Comparison of ENCODE assay signal across 8 cellular contexts in genomic region chr1:153956997-153957715, GRCh38. TPM values are rescaled to one million over a fixed set of nuclear protein-coding genes. Genes with fewer than 3 reads are reported as not detected.
DNase-seq lines count a peak whose midpoint lies in the region; ATAC-seq, FAIRE-seq and TF ChIP-seq lines count a peak whose summit lies in the region.

No MANE protein-coding gene starts in this region.

- intact Hi-C loops in activated CD4-positive, alpha-beta T cell treated with anti-CD3 and anti-CD28 coated beads, Interleukin-2, amount 10 ng/mL, durations not matched to agents 24 days and 14 days (cut with micrococcal nuclease), result no loop called here
- intact Hi-C loops in right lobe of liver (cut with DNase I) (no loop called here), thyroid gland (cut with DNase I) (no loop called here)

- TF ChIP-seq POLR2A in right lobe of liver (IDR thresholded peaks at IDR 0.05) (no peak), thyroid gland (IDR thresholded peaks at IDR 0.05) (no peak)

- H3K27ac ChIP-seq in astrocyte (ENCODE audit: low read depth, low read length), result peak overlapping the region; percentile 10
- peak overlapping the region; percentile 75 to 92 (median 89) for H3K27ac ChIP-seq in right lobe of liver
- peak overlapping the region; percentile 78 to 88 (median 84) for H3K27ac ChIP-seq in thyroid gland

- H3K4me3 ChIP-seq in astrocyte (ENCODE audit: insufficient read depth, low read depth, low read length), result peak overlapping the region; percentile 81
- H3K4me3 ChIP-seq in right lobe of liver, result peak overlapping the region; percentile 77 to 99 (median 92)
- H3K4me3 ChIP-seq in thyroid gland (replicated peaks in 1 of 3), result peak overlapping the region in 2 of 3 donors; percentile 65 to 83

- H3K9me3 ChIP-seq in astrocyte (ENCODE audit: insufficient read depth, low read depth, low read length) (no peaks in the 10 kb centered on the region), right lobe of liver (no peaks in the 10 kb centered on the region), thyroid gland (no peaks in the 10 kb centered on the region)

- peaks cover 21% of the 10 kb centered on the region for H3K4me1 ChIP-seq in astrocyte (ENCODE audit: insufficient read depth, low read length)
- peaks cover 0 to 52% (median 20%) of the 10 kb centered on the region in 4 donors for H3K4me1 ChIP-seq in right lobe of liver
- peaks cover 26 to 35% of the 10 kb centered on the region in 2 donors for H3K4me1 ChIP-seq in thyroid gland

- TF ChIP-seq CTCF in astrocyte (IDR thresholded peaks at IDR 0.05; ENCODE audit: insufficient read depth, low read depth, low read length) (no peak), right lobe of liver (IDR thresholded peaks at IDR 0.05) (no peak), thyroid gland (IDR thresholded peaks at IDR 0.05) (no peak)

- H3K36me3 Mint-ChIP-seq in activated CD4-positive, alpha-beta T cell treated with anti-CD3 and anti-CD28 coated beads, Interleukin-2, amount 10 ng/mL, durations not matched to agents 24 days and 14 days (ENCODE audit: low read depth), result peaks cover 36% of the 10 kb centered on the region
- peaks cover 12% of the 10 kb centered on the region for H3K36me3 Mint-ChIP-seq in astrocyte (ENCODE audit: low read depth, unreplicated experiment)

- peaks cover 5% of the 10 kb centered on the region for H3K36me3 ChIP-seq in astrocyte (ENCODE audit: insufficient read depth, low read length)
- peaks cover 0 to 19% (median 6%) of the 10 kb centered on the region in 4 donors for H3K36me3 ChIP-seq in right lobe of liver
- peaks cover 11 to 15% of the 10 kb centered on the region in 2 donors for H3K36me3 ChIP-seq in thyroid gland

- 26% methylated on average over 6 of the region's 6 CpGs for WGBS in right lobe of liver (ENCODE audit: insufficient coverage, low coverage, low lambda C conversion rate, missing lambda C conversion rate)
- 33 to 38% methylated on average over 6 of the region's 6 CpGs for WGBS in thyroid gland, 2 donors

- peak overlapping the region; percentile 94 for H3K27ac Mint-ChIP-seq in activated CD4-positive, alpha-beta T cell treated with anti-CD3 and anti-CD28 coated beads, Interleukin-2, amount 10 ng/mL, durations not matched to agents 24 days and 14 days
- peak overlapping the region; percentile 94 for H3K27ac Mint-ChIP-seq in astrocyte (ENCODE audit: unreplicated experiment)

- no peaks in the 10 kb centered on the region for H3K27me3 Mint-ChIP-seq in activated CD4-positive, alpha-beta T cell treated with anti-CD3 and anti-CD28 coated beads, Interleukin-2, amount 10 ng/mL, durations not matched to agents 24 days and 14 days
- H3K27me3 Mint-ChIP-seq in astrocyte (ENCODE audit: low read depth, unreplicated experiment), result no peaks in the 10 kb centered on the region

- peak overlapping the region; percentile 91 for H3K9ac ChIP-seq in astrocyte (ENCODE audit: low read length)

- peak overlapping the region; percentile 76 for H2AFZ ChIP-seq in astrocyte (ENCODE audit: low read depth, low read length)

- peak overlapping the region; percentile 88 for H3K4me3 Mint-ChIP-seq in activated CD4-positive, alpha-beta T cell treated with anti-CD3 and anti-CD28 coated beads, Interleukin-2, amount 10 ng/mL, durations not matched to agents 24 days and 14 days
- peak overlapping the region; percentile 99 for H3K4me3 Mint-ChIP-seq in astrocyte (ENCODE audit: unreplicated experiment)

- no peak for FAIRE-seq in astrocyte (lab: Jason Lieb, UNC)

- peak overlapping the region; percentile 97 for H3K4me2 ChIP-seq in astrocyte (ENCODE audit: low read length)

- H4K20me1 ChIP-seq in astrocyte (ENCODE audit: insufficient read depth, low read length), result peaks cover 60% of the 10 kb centered on the region

- H3K27me3 ChIP-seq in astrocyte (ENCODE audit: insufficient read depth, low read length) (no peaks in the 10 kb centered on the region), right lobe of liver (no peaks in the 10 kb centered on the region), thyroid gland (no peaks in the 10 kb centered on the region)

- no peak for DNase-seq in activated CD4-positive, alpha-beta T cell treated with anti-CD3 and anti-CD28 coated beads, Interleukin-2, amount 10 ng/mL, durations not matched to agents 24 days and 14 days
- DNase-seq in activated CD4-positive, alpha-beta T cell treated with anti-CD3 and anti-CD28 coated beads, Interleukin-2, amount 50 U/mL, for 1 hour, result no peak
- DNase-seq in astrocyte (ENCODE audit: low read depth), result no peak
- DNase-seq in right lobe of liver, result no peak
- DNase-seq in thyroid gland, result no peak
- DNase-seq in GM19240 (ENCODE audit: insufficient read length, low spot score), result no peak
- no peak for DNase-seq in SKM-1 treated with dmso at 0.1 percent for 144 hours (lab: John Stamatoyannopoulos, UW; ENCODE audit: unreplicated experiment)

- peaks cover 68% of the 10 kb centered on the region for H3K79me2 ChIP-seq in astrocyte (ENCODE audit: insufficient read depth, low read length)

- ATAC-seq in right lobe of liver (no peak), HG03280 (IDR thresholded peaks at IDR 0.05; ENCODE audit: unreplicated experiment) (no peak)

- peaks cover 47% of the 10 kb centered on the region for H3K4me1 Mint-ChIP-seq in activated CD4-positive, alpha-beta T cell treated with anti-CD3 and anti-CD28 coated beads, Interleukin-2, amount 10 ng/mL, durations not matched to agents 24 days and 14 days
- peaks cover 31% of the 10 kb centered on the region for H3K4me1 Mint-ChIP-seq in astrocyte (ENCODE audit: low read depth, unreplicated experiment)

- H3K9me3 Mint-ChIP-seq in activated CD4-positive, alpha-beta T cell treated with anti-CD3 and anti-CD28 coated beads, Interleukin-2, amount 10 ng/mL, durations not matched to agents 24 days and 14 days, result no peaks in the 10 kb centered on the region
- H3K9me3 Mint-ChIP-seq in astrocyte (ENCODE audit: unreplicated experiment), result no peaks in the 10 kb centered on the region

RNA-seq across cellular contexts. Expression of gene CRTC2, which starts 1.3 kb away (rescaled TPM):
- total RNA-seq in activated CD4-positive, alpha-beta T cell treated with anti-CD3 and anti-CD28 coated beads, Interleukin-2, amount 10 ng/mL, durations not matched to agents 24 days and 14 days, result 72.4 and 76.8 TPM in 2 replicates
- 38.3 and 38.4 TPM in 2 replicates for total RNA-seq in astrocyte
- total RNA-seq in right lobe of liver, result 10 to 100 TPM in 4 of 6 experiments, 1 to 10 TPM in 2; 4.8 to 19.5 (median 18.3) TPM
- 10 to 100 TPM; 11.4 to 22.5 (median 18.1) TPM for total RNA-seq in thyroid gland

RNA-seq across cellular contexts. Expression of gene SLC39A1, which starts 6.2 kb away (rescaled TPM):
- 71.6 and 78.2 TPM in 2 replicates for total RNA-seq in activated CD4-positive, alpha-beta T cell treated with anti-CD3 and anti-CD28 coated beads, Interleukin-2, amount 10 ng/mL, durations not matched to agents 24 days and 14 days
- total RNA-seq in astrocyte, result 90.2 and 91.7 TPM in 2 replicates
- 10 to 100 TPM; 33.0 to 63.6 (median 47.7) TPM for total RNA-seq in right lobe of liver
- total RNA-seq in thyroid gland, result 100 to 1,000 TPM in 2 of 4 donors, 10 to 100 TPM in 2; 90.4 to 109 (median 99.5) TPM

RNA-seq across cellular contexts. Expression of gene CREB3L4, which starts 10.5 kb away (rescaled TPM):
- 8.3 and 9.7 TPM in 2 replicates for total RNA-seq in activated CD4-positive, alpha-beta T cell treated with anti-CD3 and anti-CD28 coated beads, Interleukin-2, amount 10 ng/mL, durations not matched to agents 24 days and 14 days
- total RNA-seq in astrocyte (5.3 and 6.1 TPM in 2 replicates), right lobe of liver (10 to 100 TPM in 1 of 6 experiments, 1 to 10 TPM in 5; 4.9 to 11.1 (median 8.2) TPM), thyroid gland (10 to 100 TPM in 3 of 4 donors, 1 to 10 TPM in 1; 6.6 to 23.1 (median 17.0) TPM)

RNA-seq across cellular contexts. Expression of gene DENND4B, which starts 10.6 kb away (rescaled TPM):
- 128 and 130 TPM in 2 replicates for total RNA-seq in activated CD4-positive, alpha-beta T cell treated with anti-CD3 and anti-CD28 coated beads, Interleukin-2, amount 10 ng/mL, durations not matched to agents 24 days and 14 days
- total RNA-seq in astrocyte (31.3 and 32.2 TPM in 2 replicates), right lobe of liver (10 to 100 TPM; 13.0 to 27.5 (median 20.2) TPM), thyroid gland (10 to 100 TPM; 28.9 to 63.7 (median 44.8) TPM)

RNA-seq across cellular contexts. Expression of gene JTB, which starts 20.3 kb away (rescaled TPM):
- total RNA-seq in activated CD4-positive, alpha-beta T cell treated with anti-CD3 and anti-CD28 coated beads, Interleukin-2, amount 10 ng/mL, durations not matched to agents 24 days and 14 days, result 195 and 200 TPM in 2 replicates
- 103 TPM in 2 replicates for total RNA-seq in astrocyte
- 100 to 1,000 TPM in 2 of 6 experiments, 10 to 100 TPM in 4; 55.8 to 169 (median 90.9) TPM for total RNA-seq in right lobe of liver
- total RNA-seq in thyroid gland, result 100 to 1,000 TPM; 173 to 393 (median 247) TPM

Comparison
In these comparisons a context has a peak if more than half of its experiments do, and no peak if none do; other contexts are left out.
1. H3K27ac ChIP-seq: peak in every context shown above with its lines; median percentile 89 in right lobe of liver; 84 in thyroid gland; 10 in astrocyte.